ENCODE assay signal across 1 cellular context in genomic region chr1:183180213-183180612, GRCh38.
TF ChIP-seq lines count a peak whose summit lies in the region.

No MANE protein-coding gene starts in this region.

TF ChIP-seq in H1, 55 proteins besides CTCF, POLR2A, EP300 and RAD21 (continued from another document):
- TF ChIP-seq CHD1 (IDR thresholded peaks at IDR 0.05; ENCODE audit: low read depth, low read length) (no peak), BCL11A (IDR thresholded peaks at IDR 0.05; ENCODE audit: low read depth in 2 of 2, low read length in 2 of 2) (no peak), HDAC2 (IDR thresholded peaks at IDR 0.05; ENCODE audit: borderline replicate concordance in 1 of 2, low read depth in 2 of 2, low read length in 2 of 2) (no peak), CTBP2 (IDR thresholded peaks at IDR 0.05; ENCODE audit: borderline replicate concordance, insufficient read depth, insufficient read length, low read length) (no peak), ASH2L (IDR thresholded peaks at IDR 0.05; ENCODE audit: low read length) (no peak), HDAC6 (IDR thresholded peaks at IDR 0.05; ENCODE audit: low read depth, low read length) (no peak), TCF12 (IDR thresholded peaks at IDR 0.05; ENCODE audit: low read depth, low read length) (no peak), POU5F1 (IDR thresholded peaks at IDR 0.05; ENCODE audit: low read depth, low read length) (no peak), USF2 (IDR thresholded peaks at IDR 0.05; ENCODE audit: low read length) (no peak), SRF (IDR thresholded peaks at IDR 0.05; ENCODE audit: low read depth, low read length) (no peak), SIRT6 (IDR thresholded peaks at IDR 0.05; ENCODE audit: low read length) (no peak), CBX5 (IDR thresholded peaks at IDR 0.05; ENCODE audit: low read depth, low read length) (no peak)
